In genomic region chr4:7780751-7781348, GRCh38 we compare ENCODE assay signal across 1 cellular context.
TF ChIP-seq lines count a peak whose summit lies in the region.

No MANE protein-coding gene starts in this region.

TF ChIP-seq in HepG2, 621 proteins besides CTCF, POLR2A, EP300 and RAD21 (continued from another document):
- no peak for TF ChIP-seq SKIL (CRISPR knock-in tag; IDR thresholded peaks at IDR 0.05; ENCODE audit: borderline replicate concordance)
- TF ChIP-seq BATF2 (CRISPR knock-in tag; IDR thresholded peaks at IDR 0.05) = no peak
- TF ChIP-seq MIER3 (CRISPR knock-in tag; IDR thresholded peaks at IDR 0.05; ENCODE audit: borderline replicate concordance) = no peak
- TF ChIP-seq ZNF121 (CRISPR knock-in tag; IDR thresholded peaks at IDR 0.05) = no peak
- TF ChIP-seq ZNF562 (CRISPR knock-in tag; IDR thresholded peaks at IDR 0.05; ENCODE audit: borderline replicate concordance) = no peak
- TF ChIP-seq ZBTB40 (IDR thresholded peaks at IDR 0.05) = no peak
- TF ChIP-seq ZBTB40 (CRISPR knock-in tag; IDR thresholded peaks at IDR 0.05) = no peak
TF ChIP-seq in HepG2: peak in this region for 0.
